ENCODE assay signal across 25 cellular contexts in genomic region chr15:35671981-35672380, GRCh38.
"Had no signal": no experiment of that assay in that cellular context is flagged by ENCODE, and none has a peak within 500 bp of the region (broad histone marks: within the 10 kb centered on the region; RNA-seq: fewer than 3 reads in every experiment).

No MANE protein-coding gene starts in this region.

- H3K27ac ChIP-seq: ascending aorta, coronary artery, ovary, skin epidermis, thoracic aorta had no signal

- H3K4me3 ChIP-seq: ascending aorta, cardiac muscle cell, coronary artery, ovary, skin epidermis, thoracic aorta had no signal

- FAIRE-seq: urothelium cell line had no signal

- ATAC-seq: effector memory CD8-positive, alpha-beta T cell; naive thymus-derived CD4-positive, alpha-beta T cell; sciatic nerve; stimulated activated effector memory CD8-positive, alpha-beta T cell treated with anti-CD3 and anti-CD28 coated beads, Interleukin-12 subunit alpha, Interleukin-12 subunit beta, amount 100 ng/mL, for 72 hours; T-helper 17 cell had no signal

- H3K36me3 ChIP-seq: ascending aorta, cardiac muscle cell, ovary, thoracic aorta had no signal

- H3K27me3 ChIP-seq: ascending aorta, cardiac muscle cell, ovary had no signal

- DNase-seq: activated CD4-positive, alpha-beta memory T cell treated with anti-CD3 and anti-CD28 coated beads for 36 hours; activated CD4-positive, alpha-beta T cell treated with anti-CD3 and anti-CD28 coated beads, Interleukin-2, amount 10 ng/mL, durations not matched to agents 24 days and 14 days; activated CD4-positive, CD25-positive, alpha-beta regulatory T cell treated with anti-CD3 and anti-CD28 coated beads, Interleukin-2, amount 50 U/mL, for 72 hours; activated CD8-positive, alpha-beta memory T cell treated with anti-CD3 and anti-CD28 coated beads, Interleukin-2, amount 50 U/mL, for 4 hours; activated effector memory CD4-positive, alpha-beta T cell treated with anti-CD3 and anti-CD28 coated beads, Interleukin-2, amount 50 U/mL, for 16 hours; activated naive CD4-positive, alpha-beta T cell treated with anti-CD3 and anti-CD28 coated beads, Interleukin-2, amount 10 ng/mL, durations not matched to agents 7 days and 5 days; activated naive CD8-positive, alpha-beta T cell treated with anti-CD3 and anti-CD28 coated beads, Interleukin-2, amount 10 ng/mL, durations not matched to agents 7 days and 5 days; activated T-cell treated with anti-CD3 and anti-CD28 coated beads, Interleukin-2, amount 50 U/mL, for 1 hour; effector memory CD8-positive, alpha-beta T cell; head of caudate nucleus; kidney glomerular epithelial cell; midbrain; naive thymus-derived CD4-positive, alpha-beta T cell; ovary; stimulated activated CD4-positive, alpha-beta T cell treated with anti-CD3 and anti-CD28 coated beads, Interleukin-4, amount 100 ng/mL, for 24 hours; T-helper 17 cell; T1000 had no signal
